In the genomic region with DNA sequence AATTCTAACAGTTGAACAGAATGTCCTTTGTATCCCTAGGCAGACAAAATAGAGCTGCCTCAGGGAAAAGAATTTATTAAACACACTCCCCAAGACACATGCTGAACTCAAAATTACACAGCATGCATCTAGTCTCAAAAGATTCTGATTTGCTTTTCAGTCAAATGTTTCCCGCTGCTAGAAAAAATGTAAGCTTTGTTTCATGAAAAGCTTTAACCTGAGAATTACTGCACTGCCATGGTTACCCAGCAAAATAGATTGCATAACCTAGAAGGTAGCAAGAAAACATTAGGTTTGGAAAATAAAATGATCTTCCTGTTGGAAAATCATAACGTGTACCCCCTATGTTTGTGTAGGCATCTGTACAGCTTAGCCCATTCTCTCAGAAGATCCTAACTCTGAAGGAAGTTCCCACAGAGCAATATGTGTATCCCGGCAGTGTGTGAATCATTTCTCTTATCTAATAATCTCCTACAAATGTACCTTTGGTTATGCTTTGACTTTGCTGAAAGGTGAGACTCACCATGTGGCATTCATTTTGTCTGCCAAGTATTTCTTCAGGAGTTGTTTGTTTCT, we compare ENCODE assay signal across 16 cellular contexts.
DNase-seq lines count a peak whose midpoint lies in the region; ATAC-seq and TF ChIP-seq lines count a peak whose summit lies in the region.
"Had no signal": no experiment of that assay in that cellular context is flagged by ENCODE, and none has a peak within 500 bp of the region (broad histone marks: within the 10 kb centered on the region; RNA-seq: fewer than 3 reads in every experiment).

No MANE protein-coding gene starts in this region.

- no peaks in the 10 kb centered on the region for H3K79me2 ChIP-seq in parathyroid adenoma

- H3K4me3 ChIP-seq in epithelial cell of proximal tubule (ENCODE audit: low read depth, low read length) = no peak overlapping the region
- H3K4me3 ChIP-seq in parathyroid adenoma (ENCODE audit: low read depth, low read length) = peak overlapping the region; percentile 28
- H3K4me3 ChIP-seq in thyroid gland (replicated peaks in 1 of 3) = no peak overlapping the region
- H3K4me3 ChIP-seq: ascending aorta, K562 had no signal

- H3K36me3 Mint-ChIP-seq in nephron progenitor cell (ENCODE audit: low read depth) = no peaks in the 10 kb centered on the region
- H3K36me3 Mint-ChIP-seq: CD14-positive monocyte, T-cell had no signal

- H3K9me3 Mint-ChIP-seq in nephron progenitor cell = no peaks in the 10 kb centered on the region
- H3K9me3 Mint-ChIP-seq: activated CD4-positive, alpha-beta T cell treated with anti-CD3 and anti-CD28 coated beads, Interleukin-2, amount 10 ng/mL, durations not matched to agents 24 days and 14 days had no signal

- H3K27me3 ChIP-seq in parathyroid adenoma (ENCODE audit: control insufficient read depth, insufficient read depth, low read length) = no peaks in the 10 kb centered on the region
- H3K27me3 ChIP-seq in thyroid gland = no peaks in the 10 kb centered on the region
- H3K27me3 ChIP-seq: ascending aorta had no signal

- peak overlapping the region; percentile 58 for H3K4me2 ChIP-seq in parathyroid adenoma (ENCODE audit: low read length)

- H3K4me1 ChIP-seq in parathyroid adenoma (no peaks in the 10 kb centered on the region), thyroid gland (no peaks in the 10 kb centered on the region)
- H3K4me1 ChIP-seq: ascending aorta had no signal

- no peaks in the 10 kb centered on the region for H3K27me3 Mint-ChIP-seq in nephron progenitor cell (ENCODE audit: low read depth, poor library complexity)
- H3K27me3 Mint-ChIP-seq: activated CD4-positive, alpha-beta T cell treated with anti-CD3 and anti-CD28 coated beads, Interleukin-2, amount 10 ng/mL, durations not matched to agents 24 days and 14 days; T-cell had no signal

- H3K27ac ChIP-seq in parathyroid adenoma (no peak overlapping the region), thyroid gland (no peak overlapping the region)
- H3K27ac ChIP-seq: ascending aorta had no signal

- no peaks in the 10 kb centered on the region for H3K36me3 ChIP-seq in parathyroid adenoma (ENCODE audit: control insufficient read depth, insufficient read depth, low read length)
- H3K36me3 ChIP-seq in thyroid gland = no peaks in the 10 kb centered on the region
- H3K36me3 ChIP-seq: ascending aorta had no signal

- H2AFZ ChIP-seq in parathyroid adenoma = no peak overlapping the region

- no peaks in the 10 kb centered on the region for H3K9me3 ChIP-seq in parathyroid adenoma (ENCODE audit: control insufficient read depth, low read length)
- no peaks in the 10 kb centered on the region for H3K9me3 ChIP-seq in thyroid gland
- H3K9me3 ChIP-seq: ascending aorta had no signal

- H3K9ac ChIP-seq in parathyroid adenoma = no peak overlapping the region

- no peak overlapping the region for H3K4me3 Mint-ChIP-seq in nephron progenitor cell
- H3K4me3 Mint-ChIP-seq: activated CD4-positive, alpha-beta T cell treated with anti-CD3 and anti-CD28 coated beads, Interleukin-2, amount 10 ng/mL, durations not matched to agents 24 days and 14 days; activated T-cell treated with anti-CD3 and anti-CD28 coated beads, Interleukin-2, amount 50 U/mL, for 72 hours; CD14-positive monocyte; T-cell had no signal

- in situ Hi-C loops in SK-MEL-5 (cut with HindIII; ENCODE audit: low pct_unique_long_range_greater_than_20kb, low sequenced_read_pairs) = no loop called here

- no peak for TF ChIP-seq CTCF in epithelial cell of proximal tubule (conservative IDR thresholded peaks at IDR 0.05; ENCODE audit: low read depth, low read length)
- no peak for TF ChIP-seq CTCF in parathyroid adenoma (IDR thresholded peaks at IDR 0.05)
- TF ChIP-seq CTCF in nephron progenitor cell (IDR thresholded peaks at IDR 0.05) = no peak
- no peak for TF ChIP-seq CTCF in thyroid gland (IDR thresholded peaks at IDR 0.05)

- WGBS in thyroid gland, 2 donors = 47 to 49% methylated on average over 3 of the region's 3 CpGs

- no peak overlapping the region for H3K27ac Mint-ChIP-seq in nephron progenitor cell
- H3K27ac Mint-ChIP-seq: activated CD4-positive, alpha-beta T cell treated with anti-CD3 and anti-CD28 coated beads, Interleukin-2, amount 10 ng/mL, durations not matched to agents 24 days and 14 days; activated T-cell treated with anti-CD3 and anti-CD28 coated beads, Interleukin-2, amount 50 U/mL, for 72 hours; CD14-positive monocyte; T-cell had no signal

- intact Hi-C loops in thyroid gland (cut with DNase I) = no loop called here

- no peak for TF ChIP-seq POLR2A in thyroid gland (IDR thresholded peaks at IDR 0.05)

- H3K4me1 Mint-ChIP-seq in nephron progenitor cell = no peaks in the 10 kb centered on the region
- H3K4me1 Mint-ChIP-seq: activated CD4-positive, alpha-beta T cell treated with anti-CD3 and anti-CD28 coated beads, Interleukin-2, amount 10 ng/mL, durations not matched to agents 24 days and 14 days; CD14-positive monocyte; T-cell had no signal

- ATAC-seq in HG03520 (IDR thresholded peaks at IDR 0.05; ENCODE audit: unreplicated experiment) = no peak
- ATAC-seq: activated T-cell treated with anti-CD3 and anti-CD28 coated beads, Interleukin-2, amount 50 U/mL, for 72 hours; K562; T-cell had no signal

- DNase-seq in HT1080 (ENCODE audit: low read depth) (peak; percentile 37), SK-MEL-5 (ENCODE audit: low read depth, low spot score) (peak; percentile 1), epithelial cell of proximal tubule (ENCODE audit: low read depth) (peak; percentile 9), nephron progenitor cell (no peak), thyroid gland (no peak), SHP77 (lab: John Stamatoyannopoulos, UW) (no peak)
- DNase-seq: activated CD4-positive, alpha-beta T cell treated with anti-CD3 and anti-CD28 coated beads, Interleukin-2, amount 10 ng/mL, durations not matched to agents 24 days and 14 days; activated T-cell treated with anti-CD3 and anti-CD28 coated beads, Interleukin-2, amount 50 U/mL, for 72 hours; hippocampal formation; NCI-H2029; T-cell had no signal

Comparison
In these comparisons a context has a peak if more than half of its experiments do, and no peak if none do; other contexts are left out.
1. DNase-seq: peak in HT1080 (single experiment), SK-MEL-5 (single experiment) and epithelial cell of proximal tubule (single experiment); none in nephron progenitor cell (single experiment), thyroid gland (0 of 2) and SHP77 (0 of 2).